36 cellular contexts compared by ENCODE assay signal in genomic region chr18:76144844-76145243, GRCh38.
"Had no signal": no experiment of that assay in that cellular context is flagged by ENCODE, and none has a peak within 500 bp of the region (broad histone marks: within the 10 kb centered on the region; RNA-seq: fewer than 3 reads in every experiment).

No MANE protein-coding gene starts in this region.

- H3K9me3 Mint-ChIP-seq: activated B cell treated with CpG ODN at 0.5 μM for 24 hours; activated CD4-positive, alpha-beta T cell treated with anti-CD3 and anti-CD28 coated beads, Interleukin-2, amount 10 ng/mL, durations not matched to agents 24 days and 14 days; activated naive CD4-positive, alpha-beta T cell treated with anti-CD3 and anti-CD28 coated beads for 36 hours; activated naive CD4-positive, alpha-beta T cell treated with anti-CD3 and anti-CD28 coated beads, Interleukin-2, amount 50 U/mL, for 72 hours; activated naive CD8-positive, alpha-beta T cell treated with anti-CD3 and anti-CD28 coated beads for 36 hours; activated T-cell treated with anti-CD3 and anti-CD28 coated beads, Interleukin-2, amount 50 U/mL, for 4 hours; activated T-cell treated with anti-CD3 and anti-CD28 coated beads, Interleukin-2, amount 50 U/mL, for 72 hours; activated T-helper 1 cell treated with anti-CD3 and anti-CD28 coated beads, Interleukin-12 subunit alpha, Interleukin-12 subunit beta, Interleukin-2, Interleukin-4 antibody, amounts not matched to agents 30 ng/mL and 10 ng/mL and 1 ng/mL, durations not matched to agents 14 hours and 24 hours and 36 hours; central memory CD8-positive, alpha-beta T cell; T-helper 1 cell treated with Interleukin-12 subunit alpha and Interleukin-12 subunit beta and Interleukin-4 antibody, amounts not matched to agents 30 μg/mL and 1 μg/mL, for 36 hours; T-helper 2 cell treated with Interferon-gamma antibody and Interleukin-4, amounts not matched to agents 5 μg/mL and 100 μg/mL, for 36 hours had no signal

- H3K36me3 ChIP-seq: adrenal gland, brain microvascular endothelial cell, cardiac muscle cell had no signal

- H3K36me3 Mint-ChIP-seq: activated CD4-positive, alpha-beta memory T cell treated with anti-CD3 and anti-CD28 coated beads for 36 hours; activated naive CD4-positive, alpha-beta T cell treated with anti-CD3 and anti-CD28 coated beads, Interleukin-2, amount 50 U/mL, for 72 hours; activated naive CD8-positive, alpha-beta T cell treated with anti-CD3 and anti-CD28 coated beads for 36 hours had no signal

- H3K4me1 ChIP-seq: adrenal gland, body of pancreas had no signal

- H3K4me3 Mint-ChIP-seq: activated B cell treated with CpG ODN at 0.5 μM for 24 hours; activated CD4-positive, alpha-beta memory T cell treated with anti-CD3 and anti-CD28 coated beads for 36 hours; activated CD4-positive, alpha-beta T cell treated with anti-CD3 and anti-CD28 coated beads, Interleukin-2, amount 10 ng/mL, durations not matched to agents 24 days and 14 days; activated CD8-positive, alpha-beta T cell treated with anti-CD3 and anti-CD28 coated beads for 36 hours; activated naive CD4-positive, alpha-beta T cell treated with anti-CD3 and anti-CD28 coated beads for 36 hours; activated naive CD8-positive, alpha-beta T cell treated with anti-CD3 and anti-CD28 coated beads for 36 hours; activated T-cell treated with anti-CD3 and anti-CD28 coated beads, Interleukin-2, amount 50 U/mL, for 4 hours; activated T-cell treated with anti-CD3 and anti-CD28 coated beads, Interleukin-2, amount 50 U/mL, for 72 hours; activated T-helper 1 cell treated with anti-CD3 and anti-CD28 coated beads, Interleukin-12 subunit alpha, Interleukin-12 subunit beta, Interleukin-2, Interleukin-4 antibody, amounts not matched to agents 30 ng/mL and 10 ng/mL and 1 ng/mL, durations not matched to agents 14 hours and 24 hours and 36 hours; activated T-helper 17 cell treated with anti-CD3 and anti-CD28 coated beads, Interleukin-2, amount 50 U/mL, for 72 hours; central memory CD8-positive, alpha-beta T cell; T-helper 1 cell treated with Interleukin-12 subunit alpha and Interleukin-12 subunit beta and Interleukin-4 antibody, amounts not matched to agents 30 μg/mL and 1 μg/mL, for 36 hours; T-helper 2 cell treated with Interferon-gamma antibody and Interleukin-4, amounts not matched to agents 5 μg/mL and 100 μg/mL, for 36 hours had no signal

- H3K27ac ChIP-seq: adrenal gland, body of pancreas, brain microvascular endothelial cell, cardiac muscle cell, VCaP had no signal

- H3K4me3 ChIP-seq: adrenal gland, body of pancreas, cardiac muscle cell had no signal

- DNase-seq: activated B cell treated with CpG ODN at 0.5 μM for 24 hours; activated CD4-positive, alpha-beta memory T cell treated with anti-CD3 and anti-CD28 coated beads for 36 hours; activated CD4-positive, alpha-beta T cell treated with anti-CD3 and anti-CD28 coated beads for 4 hours; activated CD4-positive, alpha-beta T cell treated with anti-CD3 and anti-CD28 coated beads, Interleukin-2, amount 10 ng/mL, durations not matched to agents 24 days and 14 days; activated CD4-positive, alpha-beta T cell treated with anti-CD3 and anti-CD28 coated beads, Interleukin-2, amount 50 U/mL, for 1 hour; activated CD4-positive, alpha-beta T cell treated with anti-CD3 and anti-CD28 coated beads, Interleukin-2, amount 50 U/mL, for 4 hours; activated CD4-positive, CD25-positive, alpha-beta regulatory T cell treated with anti-CD3 and anti-CD28 coated beads, Interleukin-2, amount 50 U/mL, for 72 hours; activated CD8-positive, alpha-beta memory T cell treated with anti-CD3 and anti-CD28 coated beads, Interleukin-2, amount 50 U/mL, for 4 hours; activated CD8-positive, alpha-beta T cell treated with anti-CD3 and anti-CD28 coated beads for 36 hours; activated effector memory CD4-positive, alpha-beta T cell treated with anti-CD3 and anti-CD28 coated beads, Interleukin-2, amount 50 U/mL, for 16 hours; activated gamma-delta T cell treated with Interleukin-2 at 50 U/mL for 16 hours; activated naive CD4-positive, alpha-beta T cell; activated naive CD4-positive, alpha-beta T cell treated with anti-CD3 and anti-CD28 coated beads for 36 hours; activated naive CD4-positive, alpha-beta T cell treated with anti-CD3 and anti-CD28 coated beads, Interleukin-2, amount 50 U/mL, for 16 hours; activated naive CD8-positive, alpha-beta T cell treated with anti-CD3 and anti-CD28 coated beads for 36 hours; activated T-cell treated with anti-CD3 and anti-CD28 coated beads for 4 hours; activated T-cell treated with anti-CD3 and anti-CD28 coated beads, Interleukin-2, amount 50 U/mL, for 1 hour; activated T-cell treated with anti-CD3 and anti-CD28 coated beads, Interleukin-2, amount 50 U/mL, for 4 hours; activated T-cell treated with anti-CD3 and anti-CD28 coated beads, Interleukin-2, amount 50 U/mL, for 72 hours; adrenal gland; amniotic stem cell; aorta; body of pancreas; brain microvascular endothelial cell; caudate nucleus; cerebellar nuclear complex; T-helper 2 cell; T-helper 9 cell had no signal

- H3K4me1 Mint-ChIP-seq: activated B cell treated with CpG ODN at 0.5 μM for 24 hours; activated CD4-positive, alpha-beta T cell treated with anti-CD3 and anti-CD28 coated beads, Interleukin-2, amount 10 ng/mL, durations not matched to agents 24 days and 14 days; activated naive CD8-positive, alpha-beta T cell treated with anti-CD3 and anti-CD28 coated beads for 36 hours; activated T-helper 17 cell treated with anti-CD3 and anti-CD28 coated beads, Interleukin-2, amount 50 U/mL, for 72 hours; central memory CD8-positive, alpha-beta T cell had no signal

- H3K27me3 Mint-ChIP-seq: activated B cell treated with CpG ODN at 0.5 μM for 24 hours; activated CD4-positive, alpha-beta memory T cell treated with anti-CD3 and anti-CD28 coated beads for 36 hours; central memory CD8-positive, alpha-beta T cell had no signal

- H3K27ac Mint-ChIP-seq: activated B cell treated with CpG ODN at 0.5 μM for 24 hours; activated CD4-positive, alpha-beta memory T cell treated with anti-CD3 and anti-CD28 coated beads for 36 hours; activated CD4-positive, alpha-beta T cell treated with anti-CD3 and anti-CD28 coated beads, Interleukin-2, amount 10 ng/mL, durations not matched to agents 24 days and 14 days; activated CD8-positive, alpha-beta T cell treated with anti-CD3 and anti-CD28 coated beads for 36 hours; activated naive CD4-positive, alpha-beta T cell treated with anti-CD3 and anti-CD28 coated beads for 36 hours; activated naive CD4-positive, alpha-beta T cell treated with anti-CD3 and anti-CD28 coated beads, Interleukin-2, amount 50 U/mL, for 72 hours; activated naive CD8-positive, alpha-beta T cell treated with anti-CD3 and anti-CD28 coated beads for 36 hours; activated T-cell treated with anti-CD3 and anti-CD28 coated beads, Interleukin-2, amount 50 U/mL, for 72 hours; activated T-helper 1 cell treated with anti-CD3 and anti-CD28 coated beads, Interleukin-12 subunit alpha, Interleukin-12 subunit beta, Interleukin-2, Interleukin-4 antibody, amounts not matched to agents 30 ng/mL and 10 ng/mL and 1 ng/mL, durations not matched to agents 14 hours and 24 hours and 36 hours; activated T-helper 17 cell treated with anti-CD3 and anti-CD28 coated beads, Interleukin-2, amount 50 U/mL, for 72 hours; T-helper 1 cell treated with Interleukin-12 subunit alpha and Interleukin-12 subunit beta and Interleukin-4 antibody, amounts not matched to agents 30 μg/mL and 1 μg/mL, for 36 hours; T-helper 2 cell treated with Interferon-gamma antibody and Interleukin-4, amounts not matched to agents 5 μg/mL and 100 μg/mL, for 36 hours had no signal

- H3K9me3 ChIP-seq: adrenal gland, body of pancreas had no signal

- H3K27me3 ChIP-seq: adrenal gland, body of pancreas, brain microvascular endothelial cell, cardiac muscle cell had no signal
